ENCODE assay signal across 10 cellular contexts in genomic region chr7:116426428-116427156, GRCh38.
DNase-seq lines count a peak whose midpoint lies in the region; ATAC-seq, FAIRE-seq and TF ChIP-seq lines count a peak whose summit lies in the region.
"Had no signal": no experiment of that assay in that cellular context is flagged by ENCODE, and none has a peak within 500 bp of the region (broad histone marks: within the 10 kb centered on the region; RNA-seq: fewer than 3 reads in every experiment).

No MANE protein-coding gene starts in this region.

- H3K4me2 ChIP-seq in PC-9 = peak overlapping the region; percentile 21; the same call in 1 of the 2 replicates
- no peak overlapping the region for H3K4me2 ChIP-seq in GM23338

- BruUV-seq in PC-9 (replicated peaks; lab: Mats Ljungman, UMichigan) = TSS peak; percentile 81

- DNase-seq in EL (peak; percentile 91), PC-9 (peak; percentile 56 to 91), erythroblast (lab: John Stamatoyannopoulos, UW) (peak; percentile 20 to 42), pancreas (no peak), GM23338 (ENCODE audit: low spot score) (no peak), pons (ENCODE audit: low spot score) (no peak), NCI-H82 treated with DMSO at 0.1 percent for 48 hours (lab: John Stamatoyannopoulos, UW; ENCODE audit: unreplicated experiment) (no peak)
- DNase-seq in activated T-helper 2 cell treated with anti-CD3 and anti-CD28 coated beads, Interferon-gamma antibody, Interleukin-2, Interleukin-4, amounts not matched to agents 10 μg/mL and 5 μg/mL and 100 μg/mL, durations not matched to agents 14 hours and 24 hours and 36 hours (ENCODE audit: low spot score) = no peak
- DNase-seq: NCI-H1417 had no signal

- H3F3A ChIP-seq in PC-9 (ENCODE audit: insufficient read depth, low read depth) (peaks cover 21% of the 10 kb centered on the region), GM23338 (replicated peaks; ENCODE audit: low read depth) (no peaks in the 10 kb centered on the region)

- H3K27ac ChIP-seq in PC-9 = peak overlapping the region; percentile 59
- no peak overlapping the region for H3K27ac ChIP-seq in pancreas
- no peak overlapping the region for H3K27ac ChIP-seq in GM23338 (ENCODE audit: low read depth)

- FAIRE-seq in pancreas (lab: Jason Lieb, UNC) = peak; percentile 93

- H3K9me3 ChIP-seq in PC-9 (ENCODE audit: insufficient read depth, low read depth) (no peaks in the 10 kb centered on the region; the same call in 1 of the 2 replicates), pancreas (no peaks in the 10 kb centered on the region)

- ATAC-seq in pancreas = peak; percentile 80 to 88 (median 86)
- ATAC-seq in GM23338 = no peak

- no peak overlapping the region for H3K4me3 ChIP-seq in PC-9
- no peak overlapping the region for H3K4me3 ChIP-seq in pancreas
- H3K4me3 ChIP-seq in GM23338 = no peak overlapping the region

- CTCF ChIA-PET in PC-9 (lab: Charles Lee) = interaction anchor here (0.5 kb wide), 1 partner anchor 123 kb away, joined by 6 read pairs; no protein-coding TSS in a partner anchor

- H4K20me1 ChIP-seq in PC-9 (ENCODE audit: insufficient read depth) (no peaks in the 10 kb centered on the region), GM23338 (replicated peaks; ENCODE audit: insufficient read depth) (no peaks in the 10 kb centered on the region)

- H3K9me2 ChIP-seq in PC-9 (ENCODE audit: insufficient read depth) (no peaks in the 10 kb centered on the region), GM23338 (ENCODE audit: insufficient read depth) (no peaks in the 10 kb centered on the region)

- no peak for TF ChIP-seq CTCF in PC-9 (conservative IDR thresholded peaks at IDR 0.05)
- no peak for TF ChIP-seq CTCF in pancreas (IDR thresholded peaks at IDR 0.05)
- TF ChIP-seq CTCF in GM23338 (conservative IDR thresholded peaks at IDR 0.05; ENCODE audit: low read depth in 2 of 2) = no peak

- no peak overlapping the region for H3K27ac Mint-ChIP-seq in GM23338
- no peak overlapping the region for H3K27ac Mint-ChIP-seq in activated T-helper 2 cell treated with anti-CD3 and anti-CD28 coated beads, Interferon-gamma antibody, Interleukin-2, Interleukin-4, amounts not matched to agents 10 μg/mL and 5 μg/mL and 100 μg/mL, durations not matched to agents 14 hours and 24 hours and 36 hours
- H3K27ac Mint-ChIP-seq: activated naive CD8-positive, alpha-beta T cell had no signal

- intact Hi-C loops in PC-9 (cut with micrococcal nuclease; ENCODE audit: unreplicated experiment) = loop anchor here (1.0 to 10.0 kb wide), 8 partner anchors 17 to 168 kb away; partner anchors contain the start of gene CAV2
- intact Hi-C loops in pancreas (cut with DNase I) = no loop called here
- intact Hi-C loops in activated T-helper 2 cell treated with anti-CD3 and anti-CD28 coated beads, Interferon-gamma antibody, Interleukin-2, Interleukin-4, amounts not matched to agents 10 μg/mL and 5 μg/mL and 100 μg/mL, durations not matched to agents 14 hours and 24 hours and 36 hours (cut with micrococcal nuclease) = no loop called here

- H2AFZ ChIP-seq in PC-9 = no peak overlapping the region
- H2AFZ ChIP-seq in GM23338 = no peak overlapping the region

- no peaks in the 10 kb centered on the region for H3K9me3 Mint-ChIP-seq in GM23338
- no peaks in the 10 kb centered on the region for H3K9me3 Mint-ChIP-seq in activated T-helper 2 cell treated with anti-CD3 and anti-CD28 coated beads, Interferon-gamma antibody, Interleukin-2, Interleukin-4, amounts not matched to agents 10 μg/mL and 5 μg/mL and 100 μg/mL, durations not matched to agents 14 hours and 24 hours and 36 hours

- H3K79me2 ChIP-seq in PC-9 (ENCODE audit: low read depth) (no peaks in the 10 kb centered on the region), GM23338 (replicated peaks; ENCODE audit: insufficient read depth) (no peaks in the 10 kb centered on the region)

- H3K36me3 ChIP-seq in PC-9 (ENCODE audit: low read depth) (no peaks in the 10 kb centered on the region), pancreas (no peaks in the 10 kb centered on the region), GM23338 (ENCODE audit: insufficient read depth) (no peaks in the 10 kb centered on the region)

- H3K27me3 ChIP-seq in PC-9 (ENCODE audit: insufficient read depth, low read depth) (no peaks in the 10 kb centered on the region), pancreas (no peaks in the 10 kb centered on the region), GM23338 (ENCODE audit: insufficient read depth) (no peaks in the 10 kb centered on the region)

- POLR2A ChIA-PET in PC-9 (lab: Charles Lee; ENCODE audit: unreplicated experiment) = interaction anchor here (0.6 to 1.0 kb wide), 13 partner anchors 15 to 843 kb away, joined by 3 to 9 read pairs (median 5); no protein-coding TSS in a partner anchor

- H3K36me3 Mint-ChIP-seq in GM23338 (ENCODE audit: low read depth) = no peaks in the 10 kb centered on the region
- H3K36me3 Mint-ChIP-seq in activated T-helper 2 cell treated with anti-CD3 and anti-CD28 coated beads, Interferon-gamma antibody, Interleukin-2, Interleukin-4, amounts not matched to agents 10 μg/mL and 5 μg/mL and 100 μg/mL, durations not matched to agents 14 hours and 24 hours and 36 hours (ENCODE audit: low read depth) = no peaks in the 10 kb centered on the region
- H3K36me3 Mint-ChIP-seq: activated naive CD8-positive, alpha-beta T cell had no signal

- H3K27me3 Mint-ChIP-seq in GM23338 (ENCODE audit: insufficient read depth, low read depth, poor library complexity) = no peaks in the 10 kb centered on the region
- H3K27me3 Mint-ChIP-seq in activated T-helper 2 cell treated with anti-CD3 and anti-CD28 coated beads, Interferon-gamma antibody, Interleukin-2, Interleukin-4, amounts not matched to agents 10 μg/mL and 5 μg/mL and 100 μg/mL, durations not matched to agents 14 hours and 24 hours and 36 hours (ENCODE audit: low read depth) = no peaks in the 10 kb centered on the region

- H3K4me1 ChIP-seq in PC-9 (replicated peaks; ENCODE audit: insufficient read depth) = peaks cover 26% of the 10 kb centered on the region
- peaks cover 0 to 12% (median 9%) of the 10 kb centered on the region in 3 donors for H3K4me1 ChIP-seq in pancreas
- H3K4me1 ChIP-seq in GM23338 (ENCODE audit: insufficient read depth) = peaks cover 16% of the 10 kb centered on the region

- no peak for TF ChIP-seq POLR2A in erythroblast (IDR thresholded peaks at IDR 0.05; ENCODE audit: low read length)

- no peak overlapping the region for H3K4me3 Mint-ChIP-seq in GM23338
- no peak overlapping the region for H3K4me3 Mint-ChIP-seq in activated T-helper 2 cell treated with anti-CD3 and anti-CD28 coated beads, Interferon-gamma antibody, Interleukin-2, Interleukin-4, amounts not matched to agents 10 μg/mL and 5 μg/mL and 100 μg/mL, durations not matched to agents 14 hours and 24 hours and 36 hours (ENCODE audit: low read depth)
- H3K4me3 Mint-ChIP-seq: activated naive CD8-positive, alpha-beta T cell had no signal

- WGBS in pancreas, 2 donors = 27 to 39% methylated on average over 4 of the region's 4 CpGs

- H3K4me1 Mint-ChIP-seq in GM23338 = peaks cover 9% of the 10 kb centered on the region; the same call in 2 of the 3 replicates
- no peaks in the 10 kb centered on the region for H3K4me1 Mint-ChIP-seq in activated T-helper 2 cell treated with anti-CD3 and anti-CD28 coated beads, Interferon-gamma antibody, Interleukin-2, Interleukin-4, amounts not matched to agents 10 μg/mL and 5 μg/mL and 100 μg/mL, durations not matched to agents 14 hours and 24 hours and 36 hours (ENCODE audit: low read depth)

TF ChIP-seq in GM23338, 12 proteins besides CTCF, POLR2A, EP300 and RAD21:
- no peak for TF ChIP-seq ZNF331 (CRISPR knock-in tag; IDR thresholded peaks at IDR 0.05; ENCODE audit: low read depth)
- TF ChIP-seq, protein P1, sequence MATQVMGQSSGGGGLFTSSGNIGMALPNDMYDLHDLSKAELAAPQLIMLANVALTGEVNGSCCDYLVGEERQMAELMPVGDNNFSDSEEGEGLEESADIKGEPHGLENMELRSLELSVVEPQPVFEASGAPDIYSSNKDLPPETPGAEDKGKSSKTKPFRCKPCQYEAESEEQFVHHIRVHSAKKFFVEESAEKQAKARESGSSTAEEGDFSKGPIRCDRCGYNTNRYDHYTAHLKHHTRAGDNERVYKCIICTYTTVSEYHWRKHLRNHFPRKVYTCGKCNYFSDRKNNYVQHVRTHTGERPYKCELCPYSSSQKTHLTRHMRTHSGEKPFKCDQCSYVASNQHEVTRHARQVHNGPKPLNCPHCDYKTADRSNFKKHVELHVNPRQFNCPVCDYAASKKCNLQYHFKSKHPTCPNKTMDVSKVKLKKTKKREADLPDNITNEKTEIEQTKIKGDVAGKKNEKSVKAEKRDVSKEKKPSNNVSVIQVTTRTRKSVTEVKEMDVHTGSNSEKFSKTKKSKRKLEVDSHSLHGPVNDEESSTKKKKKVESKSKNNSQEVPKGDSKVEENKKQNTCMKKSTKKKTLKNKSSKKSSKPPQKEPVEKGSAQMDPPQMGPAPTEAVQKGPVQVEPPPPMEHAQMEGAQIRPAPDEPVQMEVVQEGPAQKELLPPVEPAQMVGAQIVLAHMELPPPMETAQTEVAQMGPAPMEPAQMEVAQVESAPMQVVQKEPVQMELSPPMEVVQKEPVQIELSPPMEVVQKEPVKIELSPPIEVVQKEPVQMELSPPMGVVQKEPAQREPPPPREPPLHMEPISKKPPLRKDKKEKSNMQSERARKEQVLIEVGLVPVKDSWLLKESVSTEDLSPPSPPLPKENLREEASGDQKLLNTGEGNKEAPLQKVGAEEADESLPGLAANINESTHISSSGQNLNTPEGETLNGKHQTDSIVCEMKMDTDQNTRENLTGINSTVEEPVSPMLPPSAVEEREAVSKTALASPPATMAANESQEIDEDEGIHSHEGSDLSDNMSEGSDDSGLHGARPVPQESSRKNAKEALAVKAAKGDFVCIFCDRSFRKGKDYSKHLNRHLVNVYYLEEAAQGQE (IDR thresholded peaks at IDR 0.05; ENCODE audit: unreplicated experiment) = no peak
- TF ChIP-seq POLR2AphosphoS5 (IDR thresholded peaks at IDR 0.05; ENCODE audit: low read depth) = no peak
- TF ChIP-seq ZNF114 (CRISPR knock-in tag; IDR thresholded peaks at IDR 0.05) = no peak
- no peak for TF ChIP-seq JUNB (IDR thresholded peaks at IDR 0.05; ENCODE audit: unreplicated experiment)
TF ChIP-seq in GM23338: peak in this region for 0.

Comparison
In these comparisons a context has a peak if more than half of its experiments do, and no peak if none do; other contexts are left out.
1. DNase-seq: peak in EL (single experiment), PC-9 (2 of 2) and erythroblast (2 of 2); none in pancreas (0 of 6), GM23338 (single experiment), activated T-helper 2 cell treated with anti-CD3 and anti-CD28 coated beads, Interferon-gamma antibody, Interleukin-2, Interleukin-4, amounts not matched to agents 10 μg/mL and 5 μg/mL and 100 μg/mL, durations not matched to agents 14 hours and 24 hours and 36 hours (single experiment), pons (single experiment) and NCI-H82 treated with DMSO at 0.1 percent for 48 hours (single experiment).